19 cellular contexts compared by ENCODE assay signal in the genomic region with DNA sequence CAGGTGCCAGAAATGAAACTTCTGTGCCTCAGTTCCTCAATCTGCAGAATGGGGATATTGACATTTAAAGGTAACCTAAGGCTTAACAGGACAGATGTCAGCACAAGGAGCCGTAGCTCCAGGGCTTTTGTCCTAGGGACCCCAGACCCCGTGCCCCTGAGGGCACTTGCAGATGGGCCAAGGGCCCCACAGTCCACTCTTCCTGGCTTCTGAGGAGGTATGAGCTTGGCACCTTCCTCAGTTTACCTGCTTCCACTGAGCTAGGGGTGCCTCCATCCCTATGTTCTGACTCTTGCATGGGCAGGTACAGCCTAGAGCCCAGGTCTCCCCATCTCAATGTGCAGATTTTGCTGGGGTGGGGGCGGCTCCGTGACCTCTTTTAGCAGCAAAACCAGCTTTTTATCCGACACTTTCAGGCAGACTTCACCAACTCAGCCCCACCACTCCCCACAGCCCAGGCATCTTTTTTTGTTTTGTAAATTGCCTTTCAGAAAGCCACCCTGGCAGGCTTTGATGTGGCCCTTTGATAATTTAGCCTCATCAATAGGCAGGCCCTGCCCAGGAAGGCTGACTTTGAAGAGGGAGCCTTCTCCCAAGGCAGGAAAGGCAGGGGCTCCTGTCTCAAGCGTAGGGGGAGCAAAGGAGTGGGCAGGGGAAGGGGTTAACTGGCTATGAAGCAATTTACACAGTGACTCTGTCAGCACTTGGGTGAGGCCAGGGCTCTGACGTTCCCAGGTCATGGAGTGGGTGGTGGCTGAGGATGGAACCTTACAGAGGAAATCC. TPM values are rescaled to one million over a fixed set of nuclear protein-coding genes. Genes with fewer than 3 reads are reported as not detected.
DNase-seq lines count a peak whose midpoint lies in the region; ATAC-seq, FAIRE-seq and TF ChIP-seq lines count a peak whose summit lies in the region.
"Had no signal": no experiment of that assay in that cellular context is flagged by ENCODE, and none has a peak within 500 bp of the region (broad histone marks: within the 10 kb centered on the region; RNA-seq: fewer than 3 reads in every experiment).

No MANE protein-coding gene starts in this region.

- in situ Hi-C loops in K562 (cut with MboI) = no loop called here

- no TSS peak for BruUV-seq in K562 (replicated peaks; lab: Mats Ljungman, UMichigan)

- H3K79me2 ChIP-seq in K562 (ENCODE audit: control insufficient read depth, insufficient read depth, low read length) = no peaks in the 10 kb centered on the region

- H3K4me1 ChIP-seq in K562 (replicated peaks in 1 of 2; ENCODE audit: control insufficient read depth in 2 of 2, insufficient read depth in 2 of 2, low read length in 2 of 2) = peaks cover 0 to 4% of the 10 kb centered on the region in 2 experiments; a peak in 1 of 5 replicates
- H3K4me1 ChIP-seq in CD4-positive, alpha-beta memory T cell (ENCODE audit: insufficient read depth, low read length) = no peaks in the 10 kb centered on the region
- H3K4me1 ChIP-seq: BLaER1 had no signal

- no peaks in the 10 kb centered on the region for H4K20me1 ChIP-seq in K562 (replicated peaks; ENCODE audit: control insufficient read depth, insufficient read depth, low read length)
- H4K20me1 ChIP-seq: BLaER1 had no signal

- no peak overlapping the region for H3K4me3 Mint-ChIP-seq in activated CD8-positive, alpha-beta memory T cell treated with anti-CD3 and anti-CD28 coated beads, Interleukin-2, amount 10 ng/mL, durations not matched to agents 7 days and 5 days
- H3K4me3 Mint-ChIP-seq in CD4-positive, alpha-beta memory T cell = no peak overlapping the region
- H3K4me3 Mint-ChIP-seq: CD8-positive, alpha-beta memory T cell; HFFc6 had no signal

- H3K4me1 Mint-ChIP-seq in activated CD8-positive, alpha-beta memory T cell treated with anti-CD3 and anti-CD28 coated beads, Interleukin-2, amount 10 ng/mL, durations not matched to agents 7 days and 5 days = peaks cover 7% of the 10 kb centered on the region
- peaks cover 0 to 6% (median 0%) of the 10 kb centered on the region in 4 donors for H3K4me1 Mint-ChIP-seq in CD4-positive, alpha-beta memory T cell
- H3K4me1 Mint-ChIP-seq: CD8-positive, alpha-beta memory T cell had no signal

- peaks cover 4% of the 10 kb centered on the region for H3K9me1 ChIP-seq in K562 (ENCODE audit: control insufficient read depth, insufficient read depth, low read length)

- intact Hi-C loops in K562 (cut with micrococcal nuclease) (loop anchor here (5.0 kb wide), 1 partner anchor 156 kb away; no protein-coding TSS in a partner anchor), posterior vena cava (cut with DNase I) (no loop called here)
- intact Hi-C loops in CD4-positive, alpha-beta memory T cell (cut with micrococcal nuclease) = no loop called here

- H3K36me3 ChIP-seq in K562 (ENCODE audit: control insufficient read depth, insufficient read depth, low read length) = no peaks in the 10 kb centered on the region
- no peaks in the 10 kb centered on the region for H3K36me3 ChIP-seq in CD4-positive, alpha-beta memory T cell (ENCODE audit: insufficient read depth, low read length)
- H3K36me3 ChIP-seq: BLaER1 had no signal

- no peak overlapping the region for H3K4me3 ChIP-seq in K562
- H3K4me3 ChIP-seq in CD4-positive, alpha-beta memory T cell (ENCODE audit: low read length in 2 of 2) = no peak overlapping the region
- H3K4me3 ChIP-seq: BLaER1 had no signal

- H3K27me3 Mint-ChIP-seq in activated CD8-positive, alpha-beta memory T cell treated with anti-CD3 and anti-CD28 coated beads, Interleukin-2, amount 10 ng/mL, durations not matched to agents 7 days and 5 days = peaks cover 7% of the 10 kb centered on the region
- H3K27me3 Mint-ChIP-seq in CD4-positive, alpha-beta memory T cell = peaks cover 7 to 8% of the 10 kb centered on the region in 2 donors

- no peak for TF ChIP-seq RAD21 in K562 (CRISPR knock-in tag; conservative IDR thresholded peaks at IDR 0.05 in 1 of 2, IDR thresholded peaks at IDR 0.05 in 1 of 2)

- no peak for TF ChIP-seq EP300 in K562 (IDR thresholded peaks at IDR 0.05; ENCODE audit: low read length)

- ATAC-seq in activated CD8-positive, alpha-beta memory T cell treated with anti-CD3 and anti-CD28 coated beads, Interleukin-2, amount 10 ng/mL, durations not matched to agents 7 days and 5 days = no peak
- ATAC-seq in K562 (no peak), left lobe of liver (no peak)

- H3K36me3 Mint-ChIP-seq in activated CD8-positive, alpha-beta memory T cell treated with anti-CD3 and anti-CD28 coated beads, Interleukin-2, amount 10 ng/mL, durations not matched to agents 7 days and 5 days = peaks cover 3% of the 10 kb centered on the region
- H3K36me3 Mint-ChIP-seq in CD4-positive, alpha-beta memory T cell = no peaks in the 10 kb centered on the region
- H3K36me3 Mint-ChIP-seq: CD8-positive, alpha-beta memory T cell had no signal

- no peak overlapping the region for H3K4me2 ChIP-seq in K562 (ENCODE audit: insufficient read depth, low read length)
- H3K4me2 ChIP-seq: BLaER1 had no signal

- FAIRE-seq in K562 (lab: Jason Lieb, UNC) = no peak
- FAIRE-seq: GM12891 had no signal

- peak; percentile 23 for DNase-seq in activated CD8-positive, alpha-beta memory T cell treated with anti-CD3 and anti-CD28 coated beads, Interleukin-2, amount 50 U/mL, for 48 hours
- DNase-seq in activated CD8-positive, alpha-beta memory T cell treated with anti-CD3 and anti-CD28 coated beads, Interleukin-2, amount 10 ng/mL, durations not matched to agents 7 days and 5 days = no peak
- DNase-seq in K562 (ENCODE audit: extremely low read depth in 1 of 4, low spot score in 3 of 4) (no peak), left lobe of liver (ENCODE audit: low spot score) (peak; percentile 28), posterior vena cava (ENCODE audit: low spot score) (peak; percentile 40), NCI-H1436 treated with DMSO at 0.1 percent for 48 hours (lab: John Stamatoyannopoulos, UW) (no peak), NCI-H446 treated with DMSO at 0.1 percent for 48 hours (lab: John Stamatoyannopoulos, UW) (no peak)
- DNase-seq in CD4-positive, alpha-beta memory T cell = no peak
- DNase-seq: 8988T; CD8-positive, alpha-beta memory T cell; GF-D8; GOT3; HFFc6; NCI-H1048; NCI-H2081 treated with DMSO at 0.1 percent for 48 hours; NCI-H524 treated with DMSO at 0.1 percent for 48 hours had no signal

- 5% methylated on average over 6 of the region's 7 CpGs for WGBS in K562 (ENCODE audit: insufficient coverage, low coverage, missing lambda C conversion rate)

- H3K9ac ChIP-seq in K562 (ENCODE audit: insufficient read depth in 1 of 2, low read depth in 2 of 2, low read length in 2 of 2) = no peak overlapping the region
- H3K9ac ChIP-seq: BLaER1 had no signal

- CTCF ChIA-PET in activated CD8-positive, alpha-beta memory T cell treated with anti-CD3 and anti-CD28 coated beads, Interleukin-2, amount 10 ng/mL, durations not matched to agents 7 days and 5 days (lab: Charles Lee) = interaction anchor here (0.6 to 1.4 kb wide), 3 partner anchors 10 to 173 kb away, joined by 3 read pairs; no protein-coding TSS in a partner anchor
- CTCF ChIA-PET in K562 (lab: Yijun Ruan, JAX; ENCODE audit: low intra/inter-chr PET ratio) = no interaction called here
- CTCF ChIA-PET in CD4-positive, alpha-beta memory T cell (lab: Charles Lee; ENCODE audit: partially characterized antibody) = interaction anchor here (1.5 to 1.6 kb wide), 2 partner anchors 13 to 158 kb away, joined by 3 to 5 read pairs; no protein-coding TSS in a partner anchor

- peaks cover 0 to 22% of the 10 kb centered on the region in 2 experiments; a peak in 3 of 5 replicates for H3K27me3 ChIP-seq in K562 (ENCODE audit: control insufficient read depth in 2 of 2, insufficient read depth in 2 of 2, low read length in 2 of 2)
- H3K27me3 ChIP-seq in CD4-positive, alpha-beta memory T cell (ENCODE audit: insufficient read depth, low read length) = no peaks in the 10 kb centered on the region
- H3K27me3 ChIP-seq: BLaER1 had no signal

- H2AFZ ChIP-seq in K562 (ENCODE audit: low read depth, low read length) = no peak overlapping the region

- POLR2A ChIA-PET in K562 (lab: Yijun Ruan, JAX) = interaction anchor here (0.6 to 0.7 kb wide), 2 partner anchors 11 to 143 kb away, joined by 3 read pairs; no protein-coding TSS in a partner anchor
- POLR2A ChIA-PET in CD4-positive, alpha-beta memory T cell (lab: Charles Lee; ENCODE audit: partially characterized antibody) = no interaction called here

- no peak for TF ChIP-seq CTCF in K562 (IDR thresholded peaks at IDR 0.05 in 2 of 3, conservative IDR thresholded peaks at IDR 0.05 in 1 of 3; ENCODE audit: insufficient read depth in 2 of 3, low read depth in 1 of 3, low read length in 3 of 3)

- peaks cover 7% of the 10 kb centered on the region for H3K9me3 Mint-ChIP-seq in activated CD8-positive, alpha-beta memory T cell treated with anti-CD3 and anti-CD28 coated beads, Interleukin-2, amount 10 ng/mL, durations not matched to agents 7 days and 5 days (ENCODE audit: low read depth)
- no peaks in the 10 kb centered on the region for H3K9me3 Mint-ChIP-seq in CD4-positive, alpha-beta memory T cell
- H3K9me3 Mint-ChIP-seq: HFFc6 had no signal

- H3K27ac ChIP-seq in K562 (ENCODE audit: extremely low read depth, low read depth, low read length) = no peak overlapping the region
- no peak overlapping the region for H3K27ac ChIP-seq in CD4-positive, alpha-beta memory T cell (ENCODE audit: low read depth, low read length)
- H3K27ac ChIP-seq: BLaER1 had no signal

- TF ChIP-seq POLR2A in K562 (conservative IDR thresholded peaks at IDR 0.05) = no peak

- H3K9me3 ChIP-seq in K562 (replicated peaks; ENCODE audit: control insufficient read depth, insufficient read depth, low read depth, low read length) = no peaks in the 10 kb centered on the region
- no peaks in the 10 kb centered on the region for H3K9me3 ChIP-seq in CD4-positive, alpha-beta memory T cell (ENCODE audit: control insufficient read depth in 1 of 2, low read length in 2 of 2)
- H3K9me3 ChIP-seq: BLaER1 had no signal

- H3K27ac Mint-ChIP-seq in activated CD8-positive, alpha-beta memory T cell treated with anti-CD3 and anti-CD28 coated beads, Interleukin-2, amount 10 ng/mL, durations not matched to agents 7 days and 5 days = no peak overlapping the region
- H3K27ac Mint-ChIP-seq in CD4-positive, alpha-beta memory T cell = no peak overlapping the region
- H3K27ac Mint-ChIP-seq: CD8-positive, alpha-beta memory T cell; HFFc6 had no signal

RNA-seq across cellular contexts. Expression of a gene that starts 23.7 kb away (rescaled TPM):
- not detected for total RNA-seq in activated CD8-positive, alpha-beta memory T cell treated with anti-CD3 and anti-CD28 coated beads, Interleukin-2, amount 10 ng/mL, durations not matched to agents 7 days and 5 days
- total RNA-seq in K562 (2011; cell fraction: chromatin; rRNA removed; ENCODE audit: low replicate concordance) = not detected in 2 replicates
- total RNA-seq in K562 (2011; cell fraction: nucleolus; rRNA removed) = not detected in 2 replicates
- total RNA-seq in K562 (2011; cell fraction: nucleoplasm; rRNA removed) = not detected in 2 replicates
- total RNA-seq in K562 (2014; rRNA removed) (not detected in 2 replicates), K562 (2014; rRNA removed; fragmentation: Illumina TruSeq; extraction: Trizol) (not detected in 2 replicates), K562 (2015; rRNA removed; fragmentation: Illumina TruSeq; extraction: Trizol) (not detected in 2 replicates), K562 (2021) (not detected in 2 replicates), left lobe of liver (not detected), posterior vena cava (not detected)
- polyA plus RNA-seq in K562 (2011; rRNA removed) (not detected in 2 replicates), K562 (2014; fragmentation: Illumina TruSeq; extraction: Trizol) (not detected in 2 replicates), K562 (2014; fragmentation: Nextera tagmentation; extraction: Ambion mirVana) (not detected), K562 (2014; rRNA removed) (not detected in 2 replicates)
- not detected in 2 replicates for polyA plus RNA-seq in K562 (2011; cell fraction: cytosol; rRNA removed)
- polyA plus RNA-seq in K562 (2011; cell fraction: nucleus; rRNA removed) = not detected in 2 replicates
- polyA plus RNA-seq in K562 (2012) = not detected in 2 replicates
- not detected in 2 replicates for polyA minus RNA-seq in K562 (2011; rRNA and poly(A)+ RNA removed)
- not detected in 2 replicates for polyA minus RNA-seq in K562 (2011; cell fraction: cytosol; rRNA and poly(A)+ RNA removed)
- not detected in 2 replicates for polyA minus RNA-seq in K562 (2011; cell fraction: nucleus; rRNA and poly(A)+ RNA removed)
- not detected for total RNA-seq in CD4-positive, alpha-beta memory T cell
- polyA plus RNA-seq in CD4-positive, alpha-beta memory T cell = not detected
- total RNA-seq: CD8-positive, alpha-beta memory T cell; HFFc6; MCF 10A had no signal
- polyA plus RNA-seq: CD8-positive, alpha-beta memory T cell had no signal

Comparison
In these comparisons a context has a peak if more than half of its experiments do, and no peak if none do; other contexts are left out.
1. DNase-seq: peak in activated CD8-positive, alpha-beta memory T cell treated with anti-CD3 and anti-CD28 coated beads, Interleukin-2, amount 50 U/mL, for 48 hours (single experiment), left lobe of liver (single experiment) and posterior vena cava (single experiment); none in activated CD8-positive, alpha-beta memory T cell treated with anti-CD3 and anti-CD28 coated beads, Interleukin-2, amount 10 ng/mL, durations not matched to agents 7 days and 5 days (single experiment), K562 (0 of 4), NCI-H1436 treated with DMSO at 0.1 percent for 48 hours (single experiment), NCI-H446 treated with DMSO at 0.1 percent for 48 hours (single experiment) and CD4-positive, alpha-beta memory T cell (0 of 5).